ENCODE assay signal across 9 cellular contexts in the genomic region with DNA sequence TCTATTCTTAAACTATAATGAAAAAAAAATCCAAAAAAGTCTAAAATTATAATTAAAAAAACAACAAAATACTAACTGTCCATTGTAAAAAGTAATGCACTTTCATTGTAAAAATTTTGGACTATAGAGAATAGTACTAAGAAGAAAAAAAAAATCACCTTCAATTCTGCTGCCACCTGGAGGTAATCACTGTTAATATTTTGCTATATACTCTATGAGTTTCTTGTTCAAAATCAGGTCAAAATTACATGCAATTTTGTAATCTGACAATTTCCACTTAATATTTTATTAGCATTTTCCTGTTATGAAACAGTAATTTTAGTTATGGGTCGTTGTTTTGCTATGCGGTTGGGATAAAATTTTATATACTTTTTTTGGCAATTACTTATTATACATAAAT.
DNase-seq lines count a peak whose midpoint lies in the region; ATAC-seq, FAIRE-seq and TF ChIP-seq lines count a peak whose summit lies in the region.
"Had no signal": no experiment of that assay in that cellular context is flagged by ENCODE, and none has a peak within 500 bp of the region (broad histone marks: within the 10 kb centered on the region; RNA-seq: fewer than 3 reads in every experiment).

No MANE protein-coding gene starts in this region.

- no peak overlapping the region for H3K27ac Mint-ChIP-seq in chondrocyte (ENCODE audit: unreplicated experiment)

- no peak overlapping the region for H3K4me3 Mint-ChIP-seq in chondrocyte (ENCODE audit: unreplicated experiment)

- H3K79me2 ChIP-seq in Karpas-422 (ENCODE audit: low read length): no peaks in the 10 kb centered on the region
- H3K79me2 ChIP-seq in osteoblast (ENCODE audit: insufficient read depth, low read length): no peaks in the 10 kb centered on the region

- no peak for DNase-seq in D721Med (ENCODE audit: insufficient read length, low spot score)
- peak; percentile 59 for DNase-seq in Karpas-422
- no peak for DNase-seq in chondrocyte (ENCODE audit: low spot score)
- no peak for DNase-seq in osteoblast (ENCODE audit: insufficient read length, low spot score, missing footprints)
- DNase-seq in RKO (ENCODE audit: low spot score): no peak
- DNase-seq in NCI-H2107 treated with DMSO at 0.1 percent for 48 hours (lab: John Stamatoyannopoulos, UW; ENCODE audit: unreplicated experiment): no peak
- DNase-seq: activated gamma-delta T cell treated with Interleukin-2 at 50 U/mL for 16 hours, NCI-H187 had no signal

- no peak overlapping the region for H2AFZ ChIP-seq in Karpas-422 (ENCODE audit: low read length)
- H2AFZ ChIP-seq in osteoblast (ENCODE audit: low read length): no peak overlapping the region

- peaks cover 21% of the 10 kb centered on the region for H3K36me3 Mint-ChIP-seq in chondrocyte (ENCODE audit: low read depth)

- H3K9me3 ChIP-seq in Karpas-422 (ENCODE audit: low read length) (no peaks in the 10 kb centered on the region), osteoblast (ENCODE audit: low read depth, low read length) (no peaks in the 10 kb centered on the region)

- TF ChIP-seq CTCF in D721Med (IDR thresholded peaks at IDR 0.05; ENCODE audit: insufficient read depth, missing control alignments) (peak; percentile 19), chondrocyte (IDR thresholded peaks at IDR 0.05) (peak; percentile 81), osteoblast (IDR thresholded peaks at IDR 0.05; ENCODE audit: extremely low read depth, low read depth, low read length) (peak; percentile 41)

- no peak for FAIRE-seq in D721Med (lab: Jason Lieb, UNC)

- H3K4me2 ChIP-seq in Karpas-422 (ENCODE audit: low read depth, low read length, poor library complexity, severe bottlenecking): no peak overlapping the region
- H3K4me2 ChIP-seq in osteoblast (ENCODE audit: insufficient read depth, low read length): no peak overlapping the region

- no peak overlapping the region for H3K4me3 ChIP-seq in Karpas-422 (ENCODE audit: low read length)
- H3K4me3 ChIP-seq in osteoblast (ENCODE audit: insufficient read depth, low read length): no peak overlapping the region

- H3K4me1 Mint-ChIP-seq in chondrocyte (ENCODE audit: low read depth): peaks cover 9% of the 10 kb centered on the region

- H3K27me3 ChIP-seq in Karpas-422 (ENCODE audit: low read length) (no peaks in the 10 kb centered on the region), osteoblast (ENCODE audit: insufficient read depth, low read length) (no peaks in the 10 kb centered on the region)

- no peaks in the 10 kb centered on the region for H3K9me2 ChIP-seq in Karpas-422 (replicated peaks; ENCODE audit: insufficient read depth, low read length)

- H3K9ac ChIP-seq in Karpas-422 (ENCODE audit: low read length): no peak overlapping the region

- H3K27ac ChIP-seq in Karpas-422 (ENCODE audit: low read length): no peak overlapping the region
- no peak overlapping the region for H3K27ac ChIP-seq in osteoblast (ENCODE audit: low read depth, low read length)

- H3K36me3 ChIP-seq in Karpas-422 (ENCODE audit: insufficient read depth, low read length) (peaks cover 45% of the 10 kb centered on the region; the same call in 1 of the 2 replicates), osteoblast (ENCODE audit: insufficient read depth, low read length) (peaks cover 62% of the 10 kb centered on the region)

- H3K27me3 Mint-ChIP-seq in chondrocyte (ENCODE audit: low read depth): no peaks in the 10 kb centered on the region

- H4K20me1 ChIP-seq in Karpas-422 (ENCODE audit: insufficient read depth, low read depth, low read length): no peaks in the 10 kb centered on the region
- H4K20me1 ChIP-seq in osteoblast (ENCODE audit: insufficient read depth, low read length): no peaks in the 10 kb centered on the region

- H3K4me1 ChIP-seq in Karpas-422 (ENCODE audit: low read length): no peaks in the 10 kb centered on the region
- H3K4me1 ChIP-seq in osteoblast (ENCODE audit: insufficient read depth, low read length): peaks cover 12% of the 10 kb centered on the region

- no peak for ATAC-seq in HG03159 (IDR thresholded peaks at IDR 0.05; ENCODE audit: unreplicated experiment)

- H3K9me3 Mint-ChIP-seq in chondrocyte (ENCODE audit: low read depth): no peaks in the 10 kb centered on the region

Comparison
In these comparisons a context has a peak if more than half of its experiments do, and no peak if none do; other contexts are left out.
1. CTCF ChIP-seq: peak in every context shown above with its lines; median percentile 81 in chondrocyte; 41 in osteoblast; 19 in D721Med.